Comparison of ENCODE assay signal across 8 cellular contexts in genomic region chr9:104927912-104928740, GRCh38. TPM values are rescaled to one million over a fixed set of nuclear protein-coding genes. Genes with fewer than 3 reads are reported as not detected.
A peak's percentile ranks its signal among the peaks of the same experiment; 100 is the strongest.
DNase-seq lines count a peak whose midpoint lies in the region; ATAC-seq, FAIRE-seq and TF ChIP-seq lines count a peak whose summit lies in the region.

A gene with protein sequence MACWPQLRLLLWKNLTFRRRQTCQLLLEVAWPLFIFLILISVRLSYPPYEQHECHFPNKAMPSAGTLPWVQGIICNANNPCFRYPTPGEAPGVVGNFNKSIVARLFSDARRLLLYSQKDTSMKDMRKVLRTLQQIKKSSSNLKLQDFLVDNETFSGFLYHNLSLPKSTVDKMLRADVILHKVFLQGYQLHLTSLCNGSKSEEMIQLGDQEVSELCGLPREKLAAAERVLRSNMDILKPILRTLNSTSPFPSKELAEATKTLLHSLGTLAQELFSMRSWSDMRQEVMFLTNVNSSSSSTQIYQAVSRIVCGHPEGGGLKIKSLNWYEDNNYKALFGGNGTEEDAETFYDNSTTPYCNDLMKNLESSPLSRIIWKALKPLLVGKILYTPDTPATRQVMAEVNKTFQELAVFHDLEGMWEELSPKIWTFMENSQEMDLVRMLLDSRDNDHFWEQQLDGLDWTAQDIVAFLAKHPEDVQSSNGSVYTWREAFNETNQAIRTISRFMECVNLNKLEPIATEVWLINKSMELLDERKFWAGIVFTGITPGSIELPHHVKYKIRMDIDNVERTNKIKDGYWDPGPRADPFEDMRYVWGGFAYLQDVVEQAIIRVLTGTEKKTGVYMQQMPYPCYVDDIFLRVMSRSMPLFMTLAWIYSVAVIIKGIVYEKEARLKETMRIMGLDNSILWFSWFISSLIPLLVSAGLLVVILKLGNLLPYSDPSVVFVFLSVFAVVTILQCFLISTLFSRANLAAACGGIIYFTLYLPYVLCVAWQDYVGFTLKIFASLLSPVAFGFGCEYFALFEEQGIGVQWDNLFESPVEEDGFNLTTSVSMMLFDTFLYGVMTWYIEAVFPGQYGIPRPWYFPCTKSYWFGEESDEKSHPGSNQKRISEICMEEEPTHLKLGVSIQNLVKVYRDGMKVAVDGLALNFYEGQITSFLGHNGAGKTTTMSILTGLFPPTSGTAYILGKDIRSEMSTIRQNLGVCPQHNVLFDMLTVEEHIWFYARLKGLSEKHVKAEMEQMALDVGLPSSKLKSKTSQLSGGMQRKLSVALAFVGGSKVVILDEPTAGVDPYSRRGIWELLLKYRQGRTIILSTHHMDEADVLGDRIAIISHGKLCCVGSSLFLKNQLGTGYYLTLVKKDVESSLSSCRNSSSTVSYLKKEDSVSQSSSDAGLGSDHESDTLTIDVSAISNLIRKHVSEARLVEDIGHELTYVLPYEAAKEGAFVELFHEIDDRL (N-terminal part only) (minus strand): TSS chr9:104928155. CDS start chr9:104903679, 24,476 bp downstream.

- H3K36me3 Mint-ChIP-seq in neural progenitor cell: no peaks in the 10 kb centered on the region

- H3K4me3 ChIP-seq in SK-N-MC: peak within 1 kb of the TSS; percentile 68
- peak within 1 kb of the TSS; percentile 85 to 98 for H3K4me3 ChIP-seq in gastroesophageal sphincter
- H3K4me3 ChIP-seq in neural progenitor cell: peak within 1 kb of the TSS; percentile 92
- H3K4me3 ChIP-seq in subcutaneous abdominal adipose tissue (ENCODE audit: low read depth in 1 of 5, low read length in 5 of 5): peak within 1 kb of the TSS; percentile 85 to 100 (median 97)

- peaks cover 7% of the 10 kb centered on the region for H3K27me3 Mint-ChIP-seq in neural progenitor cell (ENCODE audit: insufficient read depth, low read depth)

- H3K9me3 ChIP-seq in SK-N-MC (ENCODE audit: low read depth, low read length) (no peaks in the 10 kb centered on the region), gastroesophageal sphincter (no peaks in the 10 kb centered on the region), neural progenitor cell (ENCODE audit: low read depth) (no peaks in the 10 kb centered on the region), subcutaneous abdominal adipose tissue (ENCODE audit: control insufficient read depth in 5 of 5, low read length in 5 of 5) (no peaks in the 10 kb centered on the region)

- FAIRE-seq in HTR-8/SVneo (lab: Jason Lieb, UNC): no peak

- H3K9me3 Mint-ChIP-seq in neural progenitor cell: no peaks in the 10 kb centered on the region

- H3K27ac ChIP-seq in SK-N-MC (no peak within 1 kb of the TSS), gastroesophageal sphincter (peak within 1 kb of the TSS; percentile 80 to 91 (median 91)), neural progenitor cell (peak within 1 kb of the TSS; percentile 85), subcutaneous abdominal adipose tissue (ENCODE audit: low read depth, low read length) (peak within 1 kb of the TSS; percentile 97)

- peak within 1 kb of the TSS; percentile 91 for H2AFZ ChIP-seq in neural progenitor cell (replicated peaks)

- DNase-seq in HTR-8/SVneo (ENCODE audit: insufficient read length, low spot score): peak; percentile 69
- no peak for DNase-seq in SK-N-MC (ENCODE audit: low read depth, low spot score)
- peak; percentile 74 for DNase-seq in activated naive CD4-positive, alpha-beta T cell treated with anti-CD3 and anti-CD28 coated beads, Interleukin-2, amount 50 U/mL, for 16 hours
- DNase-seq in neural progenitor cell (ENCODE audit: low spot score): peak; percentile 94

- ATAC-seq in GM18502 (IDR thresholded peaks at IDR 0.05; ENCODE audit: poor library complexity, unreplicated experiment) (peak; percentile 38), gastroesophageal sphincter (peak; percentile 89), GM18873 (IDR thresholded peaks at IDR 0.05; ENCODE audit: low FRiP score, unreplicated experiment) (no peak)

- H3K79me2 ChIP-seq in neural progenitor cell (ENCODE audit: low read depth): peaks cover 46% of the 10 kb centered on the region

- H3F3A ChIP-seq in neural progenitor cell (ENCODE audit: low read depth): peaks cover 26% of the 10 kb centered on the region

- H3K9ac ChIP-seq in SK-N-MC (ENCODE audit: insufficient read length): peak within 1 kb of the TSS; percentile 1
- H3K9ac ChIP-seq in neural progenitor cell: peak within 1 kb of the TSS; percentile 74
- peak within 1 kb of the TSS; percentile 86 to 99 (median 92) for H3K9ac ChIP-seq in subcutaneous abdominal adipose tissue (ENCODE audit: low read length in 5 of 5)

- no peak for TF ChIP-seq EP300 in gastroesophageal sphincter (IDR thresholded peaks at IDR 0.05)

- H3K27ac Mint-ChIP-seq in neural progenitor cell: peak within 1 kb of the TSS; percentile 92

- peak within 1 kb of the TSS; percentile 99 for H3K4me3 Mint-ChIP-seq in neural progenitor cell

- H3K4me2 ChIP-seq in neural progenitor cell: peak within 1 kb of the TSS; percentile 98

- peaks cover 23% of the 10 kb centered on the region for H4K20me1 ChIP-seq in neural progenitor cell (ENCODE audit: low read depth)

- H3K4me1 ChIP-seq in gastroesophageal sphincter (peaks cover 0 to 38% (median 0%) of the 10 kb centered on the region in 3 donors), neural progenitor cell (peaks cover 27% of the 10 kb centered on the region), subcutaneous abdominal adipose tissue (ENCODE audit: control insufficient read depth in 5 of 5, insufficient read depth in 5 of 5, low read length in 5 of 5) (peaks cover 0 to 41% (median 31%) of the 10 kb centered on the region in 5 donors)

- no peaks in the 10 kb centered on the region for H3K27me3 ChIP-seq in gastroesophageal sphincter
- H3K27me3 ChIP-seq in neural progenitor cell: no peaks in the 10 kb centered on the region
- no peaks in the 10 kb centered on the region for H3K27me3 ChIP-seq in subcutaneous abdominal adipose tissue (ENCODE audit: control insufficient read depth in 5 of 5, insufficient read depth in 4 of 5, low read length in 5 of 5)

- 12 to 14% methylated on average over 3 to 8 of the region's 53 CpGs for WGBS in gastroesophageal sphincter (ENCODE audit: low coverage in 1 of 2), 2 donors

- H3K4me1 Mint-ChIP-seq in neural progenitor cell: peaks cover 14% of the 10 kb centered on the region

- H3K36me3 ChIP-seq in SK-N-MC (ENCODE audit: insufficient read depth, low read length) (no peaks in the 10 kb centered on the region), gastroesophageal sphincter (peaks cover 0 to 8% of the 10 kb centered on the region in 2 donors), neural progenitor cell (no peaks in the 10 kb centered on the region), subcutaneous abdominal adipose tissue (ENCODE audit: control insufficient read depth in 5 of 5, insufficient read depth in 5 of 5, low read length in 5 of 5) (peaks cover 3 to 7% (median 5%) of the 10 kb centered on the region in 5 donors)

- no peak for TF ChIP-seq CTCF in gastroesophageal sphincter (IDR thresholded peaks at IDR 0.05)
- TF ChIP-seq CTCF in neural progenitor cell (IDR thresholded peaks at IDR 0.05): no peak

- peak; percentile 89 to 95 for TF ChIP-seq POLR2A in gastroesophageal sphincter (IDR thresholded peaks at IDR 0.05)

RNA-seq across cellular contexts. Expression of the gene that starts here (rescaled TPM):
- 10 to 100 TPM; 46.2 to 91.5 (median 64.9) TPM for total RNA-seq in gastroesophageal sphincter
- 28.2 and 32.4 TPM in 2 replicates for total RNA-seq in neural progenitor cell (ENCODE audit: low replicate concordance)

Comparison
In these comparisons a context has a peak if more than half of its experiments do, and no peak if none do; other contexts are left out.
1. H3K9ac ChIP-seq: peak in every context shown above with its lines; median percentile 92 in subcutaneous abdominal adipose tissue; 74 in neural progenitor cell; 1 in SK-N-MC.